In genomic region chr11:72692498-72693237, GRCh38 we compare ENCODE assay signal across 34 cellular contexts. TPM values are rescaled to one million over a fixed set of nuclear protein-coding genes. Genes with fewer than 3 reads are reported as not detected.
"Had no signal": no experiment of that assay in that cellular context is flagged by ENCODE, and none has a peak within 500 bp of the region (broad histone marks: within the 10 kb centered on the region; RNA-seq: fewer than 3 reads in every experiment).

No MANE protein-coding gene starts in this region.

- H3K9me3 Mint-ChIP-seq: activated CD4-positive, alpha-beta T cell treated with anti-CD3 and anti-CD28 coated beads, Interleukin-2, amount 10 ng/mL, durations not matched to agents 24 days and 14 days; activated CD8-positive, alpha-beta T cell treated with anti-CD3 and anti-CD28 coated beads for 36 hours; activated naive CD8-positive, alpha-beta T cell treated with anti-CD3 and anti-CD28 coated beads for 36 hours; activated T-cell treated with anti-CD3 and anti-CD28 coated beads, Interleukin-2, amount 50 U/mL, for 72 hours; effector memory CD8-positive, alpha-beta T cell; immature natural killer cell; nephron progenitor cell; stimulated activated naive CD8-positive, alpha-beta T cell treated with anti-CD3 and anti-CD28 coated beads, Interleukin-15, Interleukin-2, amounts not matched to agents 100 ng/mL and 50 ng/mL, for 24 hours; T-helper 1 cell treated with Interleukin-12 subunit alpha and Interleukin-12 subunit beta and Interleukin-4 antibody, amounts not matched to agents 30 μg/mL and 1 μg/mL, for 36 hours had no signal

- H3K27ac Mint-ChIP-seq: activated CD4-positive, alpha-beta T cell treated with anti-CD3 and anti-CD28 coated beads, Interleukin-2, amount 10 ng/mL, durations not matched to agents 24 days and 14 days; activated naive CD8-positive, alpha-beta T cell treated with anti-CD3 and anti-CD28 coated beads for 36 hours; activated T-cell treated with anti-CD3 and anti-CD28 coated beads, Interleukin-2, amount 50 U/mL, for 72 hours; nephron progenitor cell; progenitor cell of endocrine pancreas; stimulated activated naive CD8-positive, alpha-beta T cell treated with anti-CD3 and anti-CD28 coated beads, Interleukin-15, Interleukin-2, amounts not matched to agents 100 ng/mL and 50 ng/mL, for 24 hours; T-helper 1 cell treated with Interleukin-12 subunit alpha and Interleukin-12 subunit beta and Interleukin-4 antibody, amounts not matched to agents 30 μg/mL and 1 μg/mL, for 36 hours had no signal

- H3K27me3 ChIP-seq: adrenal gland, body of pancreas, cardiac muscle cell, gastrocnemius medialis, ovary, upper lobe of left lung had no signal

- H3K4me1 ChIP-seq: adrenal gland, body of pancreas, gastrocnemius medialis, lower lobe of right lung, upper lobe of left lung had no signal

- DNase-seq: activated CD4-positive, alpha-beta T cell treated with anti-CD3 and anti-CD28 coated beads, Interleukin-2, amount 10 ng/mL, durations not matched to agents 24 days and 14 days; activated CD8-positive, alpha-beta T cell treated with anti-CD3 and anti-CD28 coated beads for 36 hours; activated naive CD4-positive, alpha-beta T cell; activated naive CD8-positive, alpha-beta T cell treated with anti-CD3 and anti-CD28 coated beads for 36 hours; activated T-cell treated with anti-CD3 and anti-CD28 coated beads, Interleukin-2, amount 50 U/mL, for 72 hours; adrenal gland; aorta; body of pancreas; cortex of kidney; effector memory CD8-positive, alpha-beta T cell; erythroblast; gastrocnemius medialis; glutamatergic neuron; hypothalamus; immature natural killer cell; lower lobe of right lung; mesendoderm; nephron progenitor cell; ovary; stimulated activated CD4-positive, alpha-beta T cell treated with anti-CD3 and anti-CD28 coated beads, Interleukin-12 subunit alpha, Interleukin-12 subunit beta, amount 100 ng/mL, for 4 hours; stimulated activated CD4-positive, alpha-beta T cell treated with anti-CD3 and anti-CD28 coated beads, Interleukin-4, amount 100 ng/mL, for 1 hour; substantia nigra; SW 1271; T-helper 9 cell; WERI-Rb-1 had no signal

- ATAC-seq: activated CD4-positive, CD25-positive, alpha-beta regulatory T cell treated with anti-CD3 and anti-CD28 coated beads, Interleukin-2, amount 50 U/mL, for 24 hours; activated CD8-positive, alpha-beta T cell treated with anti-CD3 and anti-CD28 coated beads for 36 hours; activated T-cell treated with anti-CD3 and anti-CD28 coated beads, Interleukin-2, amount 50 U/mL, for 72 hours; body of pancreas; effector memory CD8-positive, alpha-beta T cell; gastrocnemius medialis; lower lobe of right lung; sciatic nerve had no signal

- H3K36me3 ChIP-seq: ovary had no signal

- H3K27ac ChIP-seq: adrenal gland, body of pancreas, cardiac muscle cell, gastrocnemius medialis, lower lobe of right lung, ovary, skin epidermis, upper lobe of left lung, WERI-Rb-1 had no signal

- H3K4me3 Mint-ChIP-seq: activated CD4-positive, alpha-beta T cell treated with anti-CD3 and anti-CD28 coated beads, Interleukin-2, amount 10 ng/mL, durations not matched to agents 24 days and 14 days; activated CD8-positive, alpha-beta T cell treated with anti-CD3 and anti-CD28 coated beads for 36 hours; activated naive CD8-positive, alpha-beta T cell treated with anti-CD3 and anti-CD28 coated beads for 36 hours; activated T-cell treated with anti-CD3 and anti-CD28 coated beads, Interleukin-2, amount 50 U/mL, for 72 hours; effector memory CD8-positive, alpha-beta T cell; immature natural killer cell; nephron progenitor cell; stimulated activated naive CD8-positive, alpha-beta T cell treated with anti-CD3 and anti-CD28 coated beads, Interleukin-15, Interleukin-2, amounts not matched to agents 100 ng/mL and 50 ng/mL, for 24 hours; T-helper 1 cell treated with Interleukin-12 subunit alpha and Interleukin-12 subunit beta and Interleukin-4 antibody, amounts not matched to agents 30 μg/mL and 1 μg/mL, for 36 hours had no signal

- H3K4me3 ChIP-seq: adrenal gland, body of pancreas, cardiac muscle cell, gastrocnemius medialis, lower lobe of right lung, ovary, skin epidermis, upper lobe of left lung had no signal

- H3K9me3 ChIP-seq: adrenal gland, body of pancreas, gastrocnemius medialis, lower lobe of right lung, ovary, upper lobe of left lung had no signal

- H3K4me1 Mint-ChIP-seq: nephron progenitor cell had no signal

- H3K27me3 Mint-ChIP-seq: activated CD4-positive, alpha-beta T cell treated with anti-CD3 and anti-CD28 coated beads, Interleukin-2, amount 10 ng/mL, durations not matched to agents 24 days and 14 days; activated CD8-positive, alpha-beta T cell treated with anti-CD3 and anti-CD28 coated beads for 36 hours; activated naive CD8-positive, alpha-beta T cell treated with anti-CD3 and anti-CD28 coated beads for 36 hours; effector memory CD8-positive, alpha-beta T cell; progenitor cell of endocrine pancreas; stimulated activated naive CD8-positive, alpha-beta T cell treated with anti-CD3 and anti-CD28 coated beads, Interleukin-15, Interleukin-2, amounts not matched to agents 100 ng/mL and 50 ng/mL, for 24 hours had no signal

RNA-seq across cellular contexts. Expression of gene PDE2A, which starts 18.4 kb away (rescaled TPM):
- total RNA-seq: chondrocyte had no signal
